In the genomic region with DNA sequence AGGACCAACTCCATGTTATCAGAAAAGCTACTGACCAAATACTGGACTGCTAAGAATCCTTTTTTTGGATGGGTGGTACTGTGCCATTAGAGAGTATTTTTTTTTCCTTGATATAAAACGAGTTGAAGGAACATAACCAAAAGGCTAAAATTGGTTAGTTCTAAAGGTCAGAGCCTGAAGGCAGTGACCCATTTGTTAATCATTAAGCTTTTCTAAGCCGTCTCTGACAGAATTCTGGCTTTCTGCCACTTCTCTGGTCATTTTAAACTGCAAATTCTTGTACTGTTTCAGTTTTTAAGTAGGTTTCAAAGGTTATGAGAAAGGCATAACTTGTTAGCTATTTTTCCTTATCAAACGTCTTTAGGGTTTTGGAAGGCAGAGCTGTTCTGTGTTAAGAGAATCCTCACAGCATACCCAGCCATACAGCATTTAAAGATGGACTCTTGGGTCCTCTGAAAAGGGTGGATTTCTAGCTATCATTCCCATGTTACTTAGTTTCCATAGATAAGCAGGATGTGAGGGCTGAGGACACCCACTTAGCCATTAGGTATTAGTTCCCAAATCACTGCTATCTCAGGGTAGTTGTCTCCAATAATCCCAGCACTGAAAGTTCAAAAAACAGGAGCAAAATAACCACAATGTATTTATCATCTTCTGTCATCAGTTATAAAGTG, we compare ENCODE assay signal across 8 cellular contexts.
DNase-seq lines count a peak whose midpoint lies in the region; ATAC-seq, FAIRE-seq and TF ChIP-seq lines count a peak whose summit lies in the region.

No MANE protein-coding gene starts in this region.

- no peak overlapping the region for H3K18ac ChIP-seq in H1 (ENCODE audit: extremely low read depth, low read length)

- no peak overlapping the region for H3K27ac ChIP-seq in H1 (ENCODE audit: low read depth, low read length)

- H3K4me3 Mint-ChIP-seq in progenitor cell of endocrine pancreas (ENCODE audit: low read depth) (peak overlapping the region; percentile 35), T-helper 17 cell (no peak overlapping the region)

- no peaks in the 10 kb centered on the region for H3K79me2 ChIP-seq in H1 (ENCODE audit: control insufficient read depth in 1 of 2, insufficient read depth in 2 of 2, low read length in 2 of 2)

- H4K91ac ChIP-seq in H1 (replicated peaks; ENCODE audit: insufficient read length, low read length), result no peak overlapping the region

- H3K4me3 ChIP-seq in Jurkat, Clone E6-1 (ENCODE audit: low read length), result peak overlapping the region; percentile 37
- H3K4me3 ChIP-seq in H1 (ENCODE audit: extremely low read depth in 1 of 4, insufficient read depth in 2 of 4, low read depth in 3 of 4, low read length in 4 of 4), result no peak overlapping the region

- H3K36me3 Mint-ChIP-seq in progenitor cell of endocrine pancreas (ENCODE audit: insufficient read depth) (no peaks in the 10 kb centered on the region), T-helper 17 cell (ENCODE audit: low read depth) (no peaks in the 10 kb centered on the region)

- POLR2A ChIA-PET in H1 (lab: Charles Lee; ENCODE audit: partially characterized antibody), result no interaction called here

- H3K14ac ChIP-seq in H1 (ENCODE audit: insufficient read length), result no peak overlapping the region

- no peak overlapping the region for H4K8ac ChIP-seq in H1 (ENCODE audit: extremely low read depth, insufficient read depth, low read length)

- no peak overlapping the region for H2AK5ac ChIP-seq in H1 (ENCODE audit: low read depth, low read length)

- H3K9me3 ChIP-seq in H1 (ENCODE audit: insufficient read depth in 2 of 2, low read depth in 1 of 2, low read length in 1 of 2), result no peaks in the 10 kb centered on the region
- no peaks in the 10 kb centered on the region for H3K9me3 ChIP-seq in T-helper 17 cell (ENCODE audit: control insufficient read depth, low read length, poor library complexity, severe bottlenecking)

- H3K23me2 ChIP-seq in H1 (ENCODE audit: low read depth, low read length), result no peaks in the 10 kb centered on the region

- H4K20me1 ChIP-seq in H1 (replicated peaks in 1 of 2; ENCODE audit: control insufficient read depth in 1 of 2, insufficient read depth in 2 of 2, low read length in 2 of 2), result no peaks in the 10 kb centered on the region

- H3K27ac Mint-ChIP-seq in progenitor cell of endocrine pancreas (no peak overlapping the region), T-helper 17 cell (no peak overlapping the region)

- no peak overlapping the region for H3K56ac ChIP-seq in H1 (replicated peaks; ENCODE audit: insufficient read length, low read depth, low read length)

- FAIRE-seq in H1 (lab: Jason Lieb, UNC), result no peak

- H3K23ac ChIP-seq in H1 (ENCODE audit: insufficient read length), result no peak overlapping the region

- no peaks in the 10 kb centered on the region for H3K27me3 ChIP-seq in H1 (replicated peaks in 1 of 4; ENCODE audit: control insufficient read depth in 3 of 4, extremely low read depth in 1 of 4, insufficient read depth in 3 of 4, low read length in 3 of 4)

- peak; percentile 24 for ATAC-seq in GM21526 (IDR thresholded peaks at IDR 0.05; ENCODE audit: low FRiP score, unreplicated experiment)
- no peak for ATAC-seq in T-helper 17 cell

- H3K4me1 Mint-ChIP-seq in progenitor cell of endocrine pancreas (ENCODE audit: low read depth), result no peaks in the 10 kb centered on the region
- H3K4me1 Mint-ChIP-seq in T-helper 17 cell, result peaks cover 15% of the 10 kb centered on the region

- TF ChIP-seq CTCF in H1 (IDR thresholded peaks at IDR 0.05; ENCODE audit: control extremely low read depth in 1 of 3, insufficient read depth in 1 of 3, low read depth in 1 of 3, low read length in 3 of 3), result no peak
- no peak for TF ChIP-seq CTCF in progenitor cell of endocrine pancreas (IDR thresholded peaks at IDR 0.05; ENCODE audit: unreplicated experiment)

- TF ChIP-seq POLR2A in H1 (IDR thresholded peaks at IDR 0.05; ENCODE audit: control extremely low read depth in 1 of 2, low read depth in 2 of 2, low read length in 2 of 2), result no peak

- no peak overlapping the region for H3K4ac ChIP-seq in H1 (replicated peaks; ENCODE audit: insufficient read length, low read depth, low read length)

- no peak for TF ChIP-seq RAD21 in H1 (IDR thresholded peaks at IDR 0.05 in 1 of 2, conservative IDR thresholded peaks at IDR 0.05 in 1 of 2; ENCODE audit: low read depth in 2 of 2, low read length in 2 of 2)

- H3K9me3 Mint-ChIP-seq in progenitor cell of endocrine pancreas (ENCODE audit: low read depth), result peaks cover 5% of the 10 kb centered on the region

- CTCF ChIA-PET in H1 (lab: Charles Lee; ENCODE audit: partially characterized antibody), result interaction anchor here (0.9 to 4.8 kb wide), 5 partner anchors 9 to 535 kb away, joined by 3 to 25 read pairs (median 3); no protein-coding TSS in a partner anchor

- no peak overlapping the region for H4K5ac ChIP-seq in H1 (ENCODE audit: insufficient read length, low read depth, low read length)

- H2BK5ac ChIP-seq in H1 (ENCODE audit: low read depth, low read length), result no peak overlapping the region

- no peak overlapping the region for H2BK120ac ChIP-seq in H1 (replicated peaks; ENCODE audit: low read depth, low read length)

- H2AFZ ChIP-seq in H1 (ENCODE audit: low read length), result peak overlapping the region; percentile 34; the same call in 1 of the 2 replicates

- DNase-seq in EL, result peak; percentile 48
- DNase-seq in Jurkat, Clone E6-1 (ENCODE audit: low read depth, low spot score), result no peak
- no peak for DNase-seq in H1 (ENCODE audit: low read depth in 1 of 2, low spot score in 2 of 2)
- DNase-seq in progenitor cell of endocrine pancreas (ENCODE audit: low spot score, unreplicated experiment), result no peak
- no peak for DNase-seq in RKO (ENCODE audit: low spot score)
- no peak for DNase-seq in NCI-H2196 treated with DMSO at 0.1 percent for 48 hours (lab: John Stamatoyannopoulos, UW; ENCODE audit: unreplicated experiment)
- no peak for DNase-seq in T-helper 17 cell

- no peak overlapping the region for H2BK12ac ChIP-seq in H1 (ENCODE audit: low read depth, low read length)

- H2BK20ac ChIP-seq in H1 (ENCODE audit: low read length), result no peak overlapping the region

- 79% methylated on average over 3 of the region's 3 CpGs; no CpG with 5 or more reads in 1 of the 2 experiments for WGBS in H1 (ENCODE audit: extremely low coverage in 1 of 2, insufficient coverage in 1 of 2, insufficient read length in 1 of 2, insufficient replicate concordance in 2 of 2, low coverage in 1 of 2, low lambda C conversion rate in 2 of 2, missing lambda C conversion rate in 1 of 2), 2 experiments

- H3K36me3 ChIP-seq in H1 (ENCODE audit: control insufficient read depth in 2 of 4, insufficient read depth in 4 of 4, low read length in 3 of 4), result no peaks in the 10 kb centered on the region; a peak in 1 of 8 replicates

- TF ChIP-seq EP300 in H1 (IDR thresholded peaks at IDR 0.05; ENCODE audit: borderline replicate concordance in 1 of 2, low read depth in 2 of 2, low read length in 2 of 2), result no peak

- H3K4me2 ChIP-seq in H1 (ENCODE audit: insufficient read depth in 1 of 2, low read depth in 2 of 2, low read length in 2 of 2), result no peak overlapping the region

- H3K27me3 Mint-ChIP-seq in progenitor cell of endocrine pancreas (no peaks in the 10 kb centered on the region), T-helper 17 cell (no peaks in the 10 kb centered on the region)

- peaks cover 0 to 2% (median 0%) of the 10 kb centered on the region in 4 experiments; a peak in 1 of 7 replicates for H3K4me1 ChIP-seq in H1 (replicated peaks in 1 of 4; ENCODE audit: control insufficient read depth in 3 of 4, insufficient read depth in 4 of 4, low read length in 3 of 4)

- H2BK15ac ChIP-seq in H1 (ENCODE audit: low read length), result no peak overlapping the region

- peak overlapping the region in 1 of 4 experiments; percentile 34; a peak in 1 of 7 replicates for H3K9ac ChIP-seq in H1 (replicated peaks in 1 of 4; ENCODE audit: extremely low read depth in 1 of 4, low read depth in 3 of 4, low read length in 3 of 4)

- no peaks in the 10 kb centered on the region for H3K79me1 ChIP-seq in H1 (ENCODE audit: low read depth, low read length)

TF ChIP-seq in H1, 55 proteins besides CTCF, POLR2A, EP300 and RAD21 (continues in another document):
- TF ChIP-seq EZH2 (IDR thresholded peaks at IDR 0.05; ENCODE audit: low read depth, low read length, severe bottlenecking) (no peak), BCL11A (IDR thresholded peaks at IDR 0.05; ENCODE audit: low read depth in 2 of 2, low read length in 2 of 2) (no peak), SIN3A (conservative IDR thresholded peaks at IDR 0.05 in 1 of 2, IDR thresholded peaks at IDR 0.05 in 1 of 2; ENCODE audit: low read depth in 1 of 2, low read length in 2 of 2) (no peak), CHD2 (IDR thresholded peaks at IDR 0.05; ENCODE audit: low read length) (no peak), SP4 (IDR thresholded peaks at IDR 0.05; ENCODE audit: low read length) (no peak), MAFK (IDR thresholded peaks at IDR 0.05; ENCODE audit: low read depth, low read length) (no peak), NANOG (IDR thresholded peaks at IDR 0.05; ENCODE audit: insufficient read depth, low read depth, low read length, poor library complexity, severe bottlenecking) (no peak)
- TF ChIP-seq, protein P1, sequence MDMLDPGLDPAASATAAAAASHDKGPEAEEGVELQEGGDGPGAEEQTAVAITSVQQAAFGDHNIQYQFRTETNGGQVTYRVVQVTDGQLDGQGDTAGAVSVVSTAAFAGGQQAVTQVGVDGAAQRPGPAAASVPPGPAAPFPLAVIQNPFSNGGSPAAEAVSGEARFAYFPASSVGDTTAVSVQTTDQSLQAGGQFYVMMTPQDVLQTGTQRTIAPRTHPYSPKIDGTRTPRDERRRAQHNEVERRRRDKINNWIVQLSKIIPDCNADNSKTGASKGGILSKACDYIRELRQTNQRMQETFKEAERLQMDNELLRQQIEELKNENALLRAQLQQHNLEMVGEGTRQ (IDR thresholded peaks at IDR 0.05; ENCODE audit: low read length), result no peak
